ENCODE assay signal across 1 cellular context in genomic region chr2:160465406-160465805, GRCh38.
TF ChIP-seq lines count a peak whose summit lies in the region.

No MANE protein-coding gene starts in this region.

TF ChIP-seq in SK-N-SH treated with all-trans-retinoic acid at 6 μM for 48 hours, 23 proteins besides CTCF, POLR2A, EP300 and RAD21 (continued from another document):
- TF ChIP-seq PPARA (CRISPR knock-in tag; IDR thresholded peaks at IDR 0.05; ENCODE audit: borderline replicate concordance) (no peak), ZNF70 (CRISPR knock-in tag; IDR thresholded peaks at IDR 0.05) (no peak), ESRRG (CRISPR knock-in tag; IDR thresholded peaks at IDR 0.05) (no peak), ARNTL (CRISPR knock-in tag; IDR thresholded peaks at IDR 0.05; ENCODE audit: borderline replicate concordance, low read depth) (no peak), ZFP3 (CRISPR knock-in tag; IDR thresholded peaks at IDR 0.05) (no peak)
TF ChIP-seq in SK-N-SH treated with all-trans-retinoic acid at 6 μM for 48 hours: peak in this region for 0.
